1 cellular context compared by ENCODE assay signal in the genomic region with DNA sequence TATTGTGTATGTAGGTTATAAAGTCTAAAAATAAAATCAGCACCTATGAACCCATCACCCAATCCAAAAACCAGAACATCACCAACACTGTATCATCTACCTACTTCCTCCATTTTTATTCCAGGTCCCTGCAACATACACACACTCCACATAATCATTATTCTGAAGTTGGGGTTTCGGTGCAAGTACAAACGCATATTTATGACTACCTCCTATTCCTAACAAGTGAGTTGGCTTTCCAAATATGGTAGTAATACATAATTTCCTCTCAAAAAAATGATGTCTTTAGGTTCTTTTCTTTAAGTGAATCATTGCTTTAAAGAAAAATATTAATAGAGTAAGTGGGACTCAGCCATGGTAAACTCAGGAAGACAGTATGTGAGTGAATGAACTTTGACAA.
TF ChIP-seq lines count a peak whose summit lies in the region.

No MANE protein-coding gene starts in this region.

TF ChIP-seq in IMR-90, 13 proteins besides CTCF, POLR2A, EP300 and RAD21:
- TF ChIP-seq NFE2L2 (IDR thresholded peaks at IDR 0.05; ENCODE audit: low read depth, low read length) (no peak), CHD1 (IDR thresholded peaks at IDR 0.05; ENCODE audit: low read depth, low read length) (no peak), MAFK (IDR thresholded peaks at IDR 0.05; ENCODE audit: low read depth, low read length) (no peak), CEBPB (IDR thresholded peaks at IDR 0.05; ENCODE audit: low read depth, low read length) (no peak), MXI1 (IDR thresholded peaks at IDR 0.05; ENCODE audit: borderline replicate concordance, low read depth, low read length) (no peak), BHLHE40 (IDR thresholded peaks at IDR 0.05; ENCODE audit: low read depth, low read length) (no peak), FOS (IDR thresholded peaks at IDR 0.05; ENCODE audit: low read depth, low read length) (no peak), SMC3 (IDR thresholded peaks at IDR 0.05; ENCODE audit: low read depth, low read length) (no peak), RFX5 (IDR thresholded peaks at IDR 0.05; ENCODE audit: low read depth, low read length) (no peak), RCOR1 (IDR thresholded peaks at IDR 0.05; ENCODE audit: insufficient replicate concordance, low read length) (no peak), MAZ (IDR thresholded peaks at IDR 0.05; ENCODE audit: borderline replicate concordance, low read depth, low read length) (no peak)
- TF ChIP-seq, protein P1, sequence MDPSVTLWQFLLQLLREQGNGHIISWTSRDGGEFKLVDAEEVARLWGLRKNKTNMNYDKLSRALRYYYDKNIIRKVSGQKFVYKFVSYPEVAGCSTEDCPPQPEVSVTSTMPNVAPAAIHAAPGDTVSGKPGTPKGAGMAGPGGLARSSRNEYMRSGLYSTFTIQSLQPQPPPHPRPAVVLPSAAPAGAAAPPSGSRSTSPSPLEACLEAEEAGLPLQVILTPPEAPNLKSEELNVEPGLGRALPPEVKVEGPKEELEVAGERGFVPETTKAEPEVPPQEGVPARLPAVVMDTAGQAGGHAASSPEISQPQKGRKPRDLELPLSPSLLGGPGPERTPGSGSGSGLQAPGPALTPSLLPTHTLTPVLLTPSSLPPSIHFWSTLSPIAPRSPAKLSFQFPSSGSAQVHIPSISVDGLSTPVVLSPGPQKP (IDR thresholded peaks at IDR 0.05; ENCODE audit: borderline replicate concordance, low read depth, low read length), result no peak
- TF ChIP-seq, protein P2, sequence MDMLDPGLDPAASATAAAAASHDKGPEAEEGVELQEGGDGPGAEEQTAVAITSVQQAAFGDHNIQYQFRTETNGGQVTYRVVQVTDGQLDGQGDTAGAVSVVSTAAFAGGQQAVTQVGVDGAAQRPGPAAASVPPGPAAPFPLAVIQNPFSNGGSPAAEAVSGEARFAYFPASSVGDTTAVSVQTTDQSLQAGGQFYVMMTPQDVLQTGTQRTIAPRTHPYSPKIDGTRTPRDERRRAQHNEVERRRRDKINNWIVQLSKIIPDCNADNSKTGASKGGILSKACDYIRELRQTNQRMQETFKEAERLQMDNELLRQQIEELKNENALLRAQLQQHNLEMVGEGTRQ (IDR thresholded peaks at IDR 0.05; ENCODE audit: low read depth, low read length), result no peak
